9 cellular contexts compared by ENCODE assay signal in the genomic region with DNA sequence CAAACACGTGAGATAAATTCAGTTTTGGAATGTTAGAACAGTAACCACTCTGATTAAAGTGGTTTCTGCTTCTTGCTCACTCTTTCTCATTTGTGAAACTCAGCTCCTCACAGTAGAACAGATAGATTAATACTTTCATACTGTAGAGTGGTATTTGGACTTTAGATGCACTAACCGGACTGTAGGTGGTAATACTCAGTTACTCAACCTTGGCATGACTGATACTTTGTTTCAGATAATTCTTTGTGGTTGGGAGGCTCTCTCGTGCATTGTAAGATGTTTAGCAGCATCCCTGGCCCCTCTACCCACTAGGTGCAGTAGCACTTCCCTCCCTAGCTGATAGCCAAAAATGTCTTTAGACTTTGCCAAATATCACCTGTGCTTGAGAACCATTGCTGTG. TPM values are rescaled to one million over a fixed set of nuclear protein-coding genes. Genes with fewer than 3 reads are reported as not detected.
DNase-seq lines count a peak whose midpoint lies in the region; ATAC-seq, FAIRE-seq and TF ChIP-seq lines count a peak whose summit lies in the region.
"Had no signal": no experiment of that assay in that cellular context is flagged by ENCODE, and none has a peak within 500 bp of the region (broad histone marks: within the 10 kb centered on the region; RNA-seq: fewer than 3 reads in every experiment).

No MANE protein-coding gene starts in this region.

- WGBS in GM12878 (ENCODE audit: insufficient coverage, insufficient replicate concordance, low lambda C conversion rate, missing lambda C conversion rate), result 0% methylated on average over 3 of the region's 3 CpGs
- 24 to 35% (median 32%) methylated on average over 3 of the region's 3 CpGs for WGBS in ovary, 3 donors

- no peaks in the 10 kb centered on the region for H3K9me3 ChIP-seq in GM12878 (replicated peaks; ENCODE audit: control insufficient read depth, insufficient read depth, low read length)
- H3K9me3 ChIP-seq in ovary, result no peaks in the 10 kb centered on the region

- H2AFZ ChIP-seq in GM12878 (ENCODE audit: control insufficient read depth, low read depth, low read length), result peak overlapping the region; percentile 12; the same call in 1 of the 2 replicates

- RAD21 ChIA-PET in GM12878 (lab: Charles Lee; ENCODE audit: unreplicated experiment), result interaction anchor here (1.1 kb wide), 1 partner anchor 21 kb away, joined by 3 read pairs; no protein-coding TSS in a partner anchor

- no peak for TF ChIP-seq POLR2A in GM12878 (IDR thresholded peaks at IDR 0.05; ENCODE audit: low read depth, low read length)
- no peak for TF ChIP-seq POLR2A in ovary (IDR thresholded peaks at IDR 0.05)

- H3K36me3 ChIP-seq in GM12878 (ENCODE audit: control insufficient read depth in 2 of 2, insufficient read depth in 2 of 2, low read length in 1 of 2), result no peaks in the 10 kb centered on the region
- no peaks in the 10 kb centered on the region for H3K36me3 ChIP-seq in ovary

- no peak overlapping the region for H3K9ac ChIP-seq in GM12878 (ENCODE audit: control insufficient read depth, insufficient read depth, low read length)

- no TSS peak for BruUV-seq in GM12878 (replicated peaks; lab: Mats Ljungman, UMichigan)

- in situ Hi-C loops in GM12878 (cut with MboI), result no loop called here

- DNase-seq in GM12865 (ENCODE audit: low read depth), result peak; percentile 75
- peak; percentile 51 for DNase-seq in GM12878 (ENCODE audit: low read depth, low spot score)
- DNase-seq in NCI-H1048 (lab: John Stamatoyannopoulos, UW), result no peak
- no peak for DNase-seq in activated gamma-delta T cell (lab: John Stamatoyannopoulos, UW)
- DNase-seq in NCI-H1436 treated with DMSO at 0.1 percent for 48 hours (lab: John Stamatoyannopoulos, UW), result no peak
- DNase-seq in ovary, result no peak

- ATAC-seq in GM19395 (IDR thresholded peaks at IDR 0.05; ENCODE audit: unreplicated experiment), result peak; percentile 76
- ATAC-seq in HG03064 (IDR thresholded peaks at IDR 0.05; ENCODE audit: low read depth, unreplicated experiment), result peak; percentile 80
- ATAC-seq in GM12878, result peak; percentile 99
- ATAC-seq: SK-N-SH treated with all-trans-retinoic acid at 6 μM for 48 hours had no signal

- H4K20me1 ChIP-seq in GM12878 (ENCODE audit: control insufficient read depth, insufficient read depth), result no peaks in the 10 kb centered on the region; the same call in 1 of the 2 replicates

- TF ChIP-seq RAD21 in GM12878 (IDR thresholded peaks at IDR 0.05; ENCODE audit: insufficient read depth, low read depth, low read length), result no peak

- H3K4me1 ChIP-seq in GM12878 (ENCODE audit: control insufficient read depth, insufficient read depth, low read length), result peaks cover 6% of the 10 kb centered on the region; the same call in 1 of the 2 replicates
- peaks cover 3% of the 10 kb centered on the region for H3K4me1 ChIP-seq in ovary (ENCODE audit: insufficient read depth)

- POLR2A ChIA-PET in GM12878 (lab: Charles Lee), result interaction anchor here (0.6 to 0.7 kb wide), 3 partner anchors 13 to 102 kb away, joined by 3 to 10 read pairs (median 3); no protein-coding TSS in a partner anchor

- CTCF ChIA-PET in GM12878 (lab: Yijun Ruan, JAX), result interaction anchor here (0.7 to 1.6 kb wide), 3 partner anchors 87 to 365 kb away, joined by 3 to 5 read pairs (median 4); no protein-coding TSS in a partner anchor

- intact Hi-C loops in GM12878 (cut with micrococcal nuclease; ENCODE audit: unreplicated experiment), result no loop called here
- intact Hi-C loops in ovary (cut with DNase I), result no loop called here

- H3K27ac ChIP-seq in GM12878 (ENCODE audit: control insufficient read depth, insufficient read depth) (no peak overlapping the region), ovary (no peak overlapping the region)

- H3K4me2 ChIP-seq in GM12878 (ENCODE audit: control insufficient read depth, insufficient read depth), result peak overlapping the region; percentile 35; the same call in 1 of the 2 replicates

- H3K4me3 ChIP-seq in GM12865 (ENCODE audit: low read depth, low read length), result no peak overlapping the region
- H3K4me3 ChIP-seq in GM12878, result no peak overlapping the region
- H3K4me3 ChIP-seq in ovary, result no peak overlapping the region

- TF ChIP-seq CTCF in GM12865 (IDR thresholded peaks at IDR 0.05; ENCODE audit: insufficient read depth, low read depth, low read length, missing control alignments) (no peak), GM12878 (IDR thresholded peaks at IDR 0.05 in 2 of 3, conservative IDR thresholded peaks at IDR 0.05 in 1 of 3; ENCODE audit: control insufficient read depth in 2 of 3, extremely low read depth in 1 of 3, insufficient read depth in 1 of 3, low read depth in 3 of 3, low read length in 3 of 3) (no peak), ovary (IDR thresholded peaks at IDR 0.05) (no peak)

- peak; percentile 18 for FAIRE-seq in GM12878 (lab: Jason Lieb, UNC)

- SMC1A ChIA-PET in GM12878 (lab: Charles Lee; ENCODE audit: uncharacterized antibody, unreplicated experiment), result interaction anchor here (0.7 to 1.6 kb wide), 3 partner anchors 34 to 55 kb away, joined by 3 to 5 read pairs (median 3); no protein-coding TSS in a partner anchor

- H3K79me2 ChIP-seq in GM12878 (ENCODE audit: control insufficient read depth, insufficient read depth, low read length), result no peaks in the 10 kb centered on the region

- no peak for TF ChIP-seq EP300 in GM12878 (IDR thresholded peaks at IDR 0.05; ENCODE audit: borderline replicate concordance in 1 of 2, control insufficient read depth in 1 of 2, low read depth in 2 of 2, low read length in 2 of 2)
- no peak for TF ChIP-seq EP300 in ovary (IDR thresholded peaks at IDR 0.05)

- H3K27me3 ChIP-seq in GM12878 (replicated peaks in 1 of 2; ENCODE audit: control insufficient read depth in 2 of 2, insufficient read depth in 2 of 2, low read length in 1 of 2) (no peaks in the 10 kb centered on the region), ovary (no peaks in the 10 kb centered on the region)

TF ChIP-seq in GM12878, 131 proteins besides CTCF, POLR2A, EP300 and RAD21 (continues in another document):
- no peak for TF ChIP-seq SP1 (IDR thresholded peaks at IDR 0.05; ENCODE audit: low read depth, low read length)
- no peak for TF ChIP-seq POU2F2 (IDR thresholded peaks at IDR 0.05; ENCODE audit: borderline replicate concordance, low read depth, low read length)
- TF ChIP-seq RCOR1 (conservative IDR thresholded peaks at IDR 0.05; ENCODE audit: low read depth, low read length), result no peak
- TF ChIP-seq MXI1 (IDR thresholded peaks at IDR 0.05; ENCODE audit: low read depth, low read length), result no peak
- no peak for TF ChIP-seq SREBF2 (IDR thresholded peaks at IDR 0.05; ENCODE audit: low read length)
- TF ChIP-seq, protein P1, sequence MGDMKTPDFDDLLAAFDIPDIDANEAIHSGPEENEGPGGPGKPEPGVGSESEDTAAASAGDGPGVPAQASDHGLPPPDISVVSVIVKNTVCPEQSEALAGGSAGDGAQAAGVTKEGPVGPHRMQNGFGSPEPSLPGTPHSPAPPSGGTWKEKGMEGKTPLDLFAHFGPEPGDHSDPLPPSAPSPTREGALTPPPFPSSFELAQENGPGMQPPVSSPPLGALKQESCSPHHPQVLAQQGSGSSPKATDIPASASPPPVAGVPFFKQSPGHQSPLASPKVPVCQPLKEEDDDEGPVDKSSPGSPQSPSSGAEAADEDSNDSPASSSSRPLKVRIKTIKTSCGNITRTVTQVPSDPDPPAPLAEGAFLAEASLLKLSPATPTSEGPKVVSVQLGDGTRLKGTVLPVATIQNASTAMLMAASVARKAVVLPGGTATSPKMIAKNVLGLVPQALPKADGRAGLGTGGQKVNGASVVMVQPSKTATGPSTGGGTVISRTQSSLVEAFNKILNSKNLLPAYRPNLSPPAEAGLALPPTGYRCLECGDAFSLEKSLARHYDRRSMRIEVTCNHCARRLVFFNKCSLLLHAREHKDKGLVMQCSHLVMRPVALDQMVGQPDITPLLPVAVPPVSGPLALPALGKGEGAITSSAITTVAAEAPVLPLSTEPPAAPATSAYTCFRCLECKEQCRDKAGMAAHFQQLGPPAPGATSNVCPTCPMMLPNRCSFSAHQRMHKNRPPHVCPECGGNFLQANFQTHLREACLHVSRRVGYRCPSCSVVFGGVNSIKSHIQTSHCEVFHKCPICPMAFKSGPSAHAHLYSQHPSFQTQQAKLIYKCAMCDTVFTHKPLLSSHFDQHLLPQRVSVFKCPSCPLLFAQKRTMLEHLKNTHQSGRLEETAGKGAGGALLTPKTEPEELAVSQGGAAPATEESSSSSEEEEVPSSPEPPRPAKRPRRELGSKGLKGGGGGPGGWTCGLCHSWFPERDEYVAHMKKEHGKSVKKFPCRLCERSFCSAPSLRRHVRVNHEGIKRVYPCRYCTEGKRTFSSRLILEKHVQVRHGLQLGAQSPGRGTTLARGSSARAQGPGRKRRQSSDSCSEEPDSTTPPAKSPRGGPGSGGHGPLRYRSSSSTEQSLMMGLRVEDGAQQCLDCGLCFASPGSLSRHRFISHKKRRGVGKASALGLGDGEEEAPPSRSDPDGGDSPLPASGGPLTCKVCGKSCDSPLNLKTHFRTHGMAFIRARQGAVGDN (IDR thresholded peaks at IDR 0.05), result no peak
- TF ChIP-seq IKZF2 (IDR thresholded peaks at IDR 0.05), result peak in 1 of 2 experiments; percentile 44; a peak in 1 of 4 replicates
- TF ChIP-seq TBL1XR1 (IDR thresholded peaks at IDR 0.05; ENCODE audit: low read depth, low read length), result no peak
- TF ChIP-seq CHD2 (IDR thresholded peaks at IDR 0.05; ENCODE audit: borderline replicate concordance, low read depth, low read length), result no peak
- TF ChIP-seq PML (IDR thresholded peaks at IDR 0.05; ENCODE audit: low read length), result no peak
- TF ChIP-seq EZH2 (IDR thresholded peaks at IDR 0.05; ENCODE audit: borderline replicate concordance, control insufficient read depth, low read depth, low read length), result no peak

RNA-seq across cellular contexts. Expression of a gene that starts 37.6 kb away (rescaled TPM):
- 34.2 and 37.5 TPM in 2 replicates for total RNA-seq in GM12878 (2013; cell fraction: nucleolus; rRNA removed)
- 17.7 and 18.7 TPM in 2 replicates for total RNA-seq in GM12878 (2014; rRNA removed)
- total RNA-seq in GM12878 (2014; rRNA removed; fragmentation: Illumina TruSeq; extraction: Trizol), result 14.8 and 16.5 TPM in 2 replicates
- total RNA-seq in GM12878 (2021), result 17.3 and 18.2 TPM in 2 replicates
- polyA plus RNA-seq in GM12878 (2011; ENCODE audit: low read depth), result 4.5 TPM
- polyA plus RNA-seq in GM12878 (2011; rRNA removed), result 42.2 and 49.1 TPM in 2 replicates
- polyA plus RNA-seq in GM12878 (2011; cell fraction: cytosol; rRNA removed), result 24.7 and 25.2 TPM in 2 replicates
- polyA plus RNA-seq in GM12878 (2011; cell fraction: nucleus; rRNA removed), result 18.7 and 34.9 TPM in 2 replicates
- polyA plus RNA-seq in GM12878 (2012), result 6.2 and 8.3 TPM in 2 replicates
- 22.4 and 25.9 TPM in 2 replicates for polyA plus RNA-seq in GM12878 (2014; fragmentation: Illumina TruSeq; extraction: Trizol)
- 1 to 10 TPM; 5.1 to 7.6 TPM for polyA plus RNA-seq in GM12878 (2014; fragmentation: Nextera tagmentation; extraction: Ambion mirVana)
- polyA plus RNA-seq in GM12878 (2014; rRNA removed), result 13.8 and 16.0 TPM in 2 replicates
- 10 to 100 TPM; 20.5 to 24.7 TPM for polyA plus RNA-seq in GM12878 (2016; fragmentation: Nextera tagmentation; extraction: Ambion mirVana)
- polyA minus RNA-seq in GM12878 (2011; rRNA and poly(A)+ RNA removed), result 38.8 and 44.0 TPM in 2 replicates
- polyA minus RNA-seq in GM12878 (2011; cell fraction: cytosol; rRNA and poly(A)+ RNA removed), result 6.8 and 15.0 TPM in 2 replicates
- polyA minus RNA-seq in GM12878 (2011; cell fraction: nucleus; rRNA and poly(A)+ RNA removed), result 12.2 and 19.5 TPM in 2 replicates
- 10 to 100 TPM; 10.9 to 17.8 (median 12.8) TPM for total RNA-seq in ovary
- 10 to 100 TPM; 10.3 to 27.1 TPM for polyA plus RNA-seq in ovary

Comparison
In these comparisons a context has a peak if more than half of its experiments do, and no peak if none do; other contexts are left out.
1. DNase-seq: peak in GM12865 (single experiment) and GM12878 (single experiment); none in NCI-H1048 (single experiment), activated gamma-delta T cell (single experiment), NCI-H1436 treated with DMSO at 0.1 percent for 48 hours (single experiment) and ovary (0 of 5).
2. Peak in every context shown above with its lines, with median percentiles within 50 percentile points of each other: ATAC-seq.